23 cellular contexts compared by ENCODE assay signal in genomic region chr6:125711013-125711675, GRCh38. TPM values are rescaled to one million over a fixed set of nuclear protein-coding genes. Genes with fewer than 3 reads are reported as not detected.
A peak's percentile ranks its signal among the peaks of the same experiment; 100 is the strongest.
DNase-seq lines count a peak whose midpoint lies in the region; ATAC-seq, FAIRE-seq and TF ChIP-seq lines count a peak whose summit lies in the region.
"Had no signal": no experiment of that assay in that cellular context is flagged by ENCODE, and none has a peak within 500 bp of the region (broad histone marks: within the 10 kb centered on the region; RNA-seq: fewer than 3 reads in every experiment).

No MANE protein-coding gene starts in this region.

- H3K9ac ChIP-seq in HepG2 (ENCODE audit: insufficient read depth, low read depth, low read length) (no peak overlapping the region), GM12878 (ENCODE audit: control insufficient read depth, insufficient read depth, low read length) (no peak overlapping the region), H1 (replicated peaks in 1 of 4; ENCODE audit: extremely low read depth in 1 of 4, low read depth in 3 of 4, low read length in 3 of 4) (no peak overlapping the region)
- H3K9ac ChIP-seq: BLaER1 treated with 17β-estradiol and CSF1 and Interleukin-3, amounts not matched to agents 10 nM and 100 nM had no signal

- no peak overlapping the region for H4K91ac ChIP-seq in H1 (replicated peaks; ENCODE audit: insufficient read length, low read length)

- H3K4me1 ChIP-seq in HepG2 (ENCODE audit: insufficient read depth, low read length), result no peaks in the 10 kb centered on the region
- no peaks in the 10 kb centered on the region for H3K4me1 ChIP-seq in right lobe of liver
- H3K4me1 ChIP-seq in GM12878 (ENCODE audit: control insufficient read depth, insufficient read depth, low read length), result peaks cover 13% of the 10 kb centered on the region
- peaks cover 0 to 8% (median 2%) of the 10 kb centered on the region in 4 experiments; a peak in 2 of 7 replicates for H3K4me1 ChIP-seq in H1 (replicated peaks in 1 of 4; ENCODE audit: control insufficient read depth in 3 of 4, insufficient read depth in 4 of 4, low read length in 3 of 4)
- H3K4me1 ChIP-seq: A549, Caco-2 had no signal

- no peaks in the 10 kb centered on the region for H4K20me1 ChIP-seq in HepG2 (ENCODE audit: insufficient read depth, low read length)
- H4K20me1 ChIP-seq in GM12878 (ENCODE audit: control insufficient read depth, insufficient read depth), result no peaks in the 10 kb centered on the region
- no peaks in the 10 kb centered on the region for H4K20me1 ChIP-seq in H1 (replicated peaks in 1 of 2; ENCODE audit: control insufficient read depth in 1 of 2, insufficient read depth in 2 of 2, low read length in 2 of 2)
- H4K20me1 ChIP-seq: BLaER1 treated with 17β-estradiol and CSF1 and Interleukin-3, amounts not matched to agents 10 nM and 100 nM had no signal

- DNase-seq in HepG2 (ENCODE audit: low spot score), result no peak
- no peak for DNase-seq in right lobe of liver
- DNase-seq in GM12878 (ENCODE audit: low read depth, low spot score), result no peak
- DNase-seq in H1 (ENCODE audit: low read depth in 1 of 2, low spot score in 2 of 2), result no peak
- DNase-seq in HK-2 (ENCODE audit: unreplicated experiment), result no peak
- DNase-seq: AML-193; Caco-2; Calu3; CD4-positive, alpha-beta T cell; CD8-positive, alpha-beta T cell; DMS79 treated with DMSO at 0.1 percent for 48 hours had no signal

- H4K5ac ChIP-seq in H1 (ENCODE audit: insufficient read length, low read depth, low read length), result no peak overlapping the region

- H2BK12ac ChIP-seq in H1 (ENCODE audit: low read depth, low read length), result 0 out of 2 replicates have a peak overlapping the region, but pooled peaks have one; percentile 91

- POLR2A ChIA-PET in HepG2 (lab: Yijun Ruan, JAX) (no interaction called here), GM12878 (lab: Charles Lee) (no interaction called here), H1 (lab: Charles Lee; ENCODE audit: partially characterized antibody) (interaction anchor here (1.2 kb wide), 1 partner anchor 14 kb away, joined by 3 read pairs; no protein-coding TSS in a partner anchor)

- H3K9me3 ChIP-seq in HepG2 (ENCODE audit: low read length), result no peaks in the 10 kb centered on the region
- peaks cover 0 to 4% (median 0%) of the 10 kb centered on the region in 4 donors for H3K9me3 ChIP-seq in right lobe of liver
- peaks cover 6% of the 10 kb centered on the region; the same call in 2 of the 3 replicates for H3K9me3 ChIP-seq in GM12878 (replicated peaks; ENCODE audit: control insufficient read depth, insufficient read depth, low read length)
- H3K9me3 ChIP-seq in H1 (ENCODE audit: insufficient read depth in 2 of 2, low read depth in 1 of 2, low read length in 1 of 2), result peaks cover 7 to 17% of the 10 kb centered on the region in 2 experiments
- H3K9me3 ChIP-seq: A549 had no signal

- no peak overlapping the region for H2BK5ac ChIP-seq in H1 (ENCODE audit: low read depth, low read length)

- H3K4me3 ChIP-seq in HepG2 (replicated peaks in 1 of 3; ENCODE audit: insufficient read depth in 1 of 3, low read depth in 2 of 3, low read length in 3 of 3) (no peak overlapping the region), right lobe of liver (no peak overlapping the region), GM12878 (no peak overlapping the region), H1 (ENCODE audit: extremely low read depth in 1 of 4, insufficient read depth in 2 of 4, low read depth in 3 of 4, low read length in 4 of 4) (no peak overlapping the region)
- H3K4me3 ChIP-seq: A549; BLaER1 treated with 17β-estradiol and CSF1 and Interleukin-3, amounts not matched to agents 10 nM and 100 nM had no signal

- H3K79me2 ChIP-seq in HepG2 (ENCODE audit: insufficient read depth, low read length) (no peaks in the 10 kb centered on the region), GM12878 (ENCODE audit: control insufficient read depth, insufficient read depth, low read length) (no peaks in the 10 kb centered on the region), H1 (ENCODE audit: control insufficient read depth in 1 of 2, insufficient read depth in 2 of 2, low read length in 2 of 2) (peaks cover 0 to 13% of the 10 kb centered on the region in 2 experiments; a peak in 2 of 4 replicates)

- H3K4me2 ChIP-seq in HepG2 (ENCODE audit: low read depth, low read length) (no peak overlapping the region), GM12878 (ENCODE audit: control insufficient read depth, insufficient read depth) (no peak overlapping the region), H1 (ENCODE audit: insufficient read depth in 1 of 2, low read depth in 2 of 2, low read length in 2 of 2) (no peak overlapping the region)
- H3K4me2 ChIP-seq: A549; BLaER1 treated with 17β-estradiol and CSF1 and Interleukin-3, amounts not matched to agents 10 nM and 100 nM had no signal

- intact Hi-C loops in HepG2 (cut with micrococcal nuclease; ENCODE audit: unreplicated experiment) (no loop called here), right lobe of liver (cut with DNase I) (no loop called here), GM12878 (cut with micrococcal nuclease; ENCODE audit: unreplicated experiment) (no loop called here)

- in situ Hi-C loops in HepG2 (cut with HindIII; ENCODE audit: extremely low pct_ligation_motif_present, low pct_unique_long_range_greater_than_20kb) (no loop called here), GM12878 (cut with MboI) (no loop called here)

- H2BK20ac ChIP-seq in H1 (ENCODE audit: low read length), result no peak overlapping the region

- no peaks in the 10 kb centered on the region for H3K23me2 ChIP-seq in H1 (ENCODE audit: low read depth, low read length)

- H3K56ac ChIP-seq in H1 (replicated peaks; ENCODE audit: insufficient read length, low read depth, low read length), result no peak overlapping the region

- H3K4ac ChIP-seq in H1 (replicated peaks; ENCODE audit: insufficient read length, low read depth, low read length), result no peak overlapping the region

- no peak overlapping the region for H3K14ac ChIP-seq in H1 (ENCODE audit: insufficient read length)

- H2BK15ac ChIP-seq in H1 (ENCODE audit: low read length), result no peak overlapping the region

- H3K27me3 ChIP-seq in HepG2 (ENCODE audit: control insufficient read depth in 1 of 2, insufficient read depth in 2 of 2, low read length in 2 of 2) (peaks cover 0 to 8% of the 10 kb centered on the region in 2 experiments; a peak in 2 of 5 replicates), right lobe of liver (no peaks in the 10 kb centered on the region), GM12878 (replicated peaks in 1 of 2; ENCODE audit: control insufficient read depth in 2 of 2, insufficient read depth in 2 of 2, low read length in 1 of 2) (no peaks in the 10 kb centered on the region), H1 (replicated peaks in 1 of 4; ENCODE audit: control insufficient read depth in 3 of 4, extremely low read depth in 1 of 4, insufficient read depth in 3 of 4, low read length in 3 of 4) (no peaks in the 10 kb centered on the region)
- H3K27me3 ChIP-seq: BLaER1 treated with 17β-estradiol and CSF1 and Interleukin-3, amounts not matched to agents 10 nM and 100 nM had no signal

- SMC1A ChIA-PET in GM12878 (lab: Charles Lee; ENCODE audit: uncharacterized antibody, unreplicated experiment), result interaction anchor here (1.4 kb wide), 1 partner anchor 46 kb away, joined by 3 read pairs; no protein-coding TSS in a partner anchor

- TF ChIP-seq POLR2A in HepG2 (IDR thresholded peaks at IDR 0.05; ENCODE audit: insufficient read depth in 1 of 2, low read depth in 2 of 2, low read length in 2 of 2), result no peak
- TF ChIP-seq POLR2A in right lobe of liver (IDR thresholded peaks at IDR 0.05), result no peak
- TF ChIP-seq POLR2A in GM12878 (IDR thresholded peaks at IDR 0.05; ENCODE audit: low read depth, low read length), result no peak
- TF ChIP-seq POLR2A in H1 (IDR thresholded peaks at IDR 0.05; ENCODE audit: control extremely low read depth in 1 of 2, low read depth in 2 of 2, low read length in 2 of 2), result no peak

- FAIRE-seq in HepG2 (lab: Jason Lieb, UNC) (no peak), GM12878 (lab: Jason Lieb, UNC) (no peak), H1 (lab: Jason Lieb, UNC) (no peak)
- FAIRE-seq: A549, D721Med, G401.6, GM12891, GM19239 had no signal

- H2AFZ ChIP-seq in HepG2 (ENCODE audit: low read length), result no peak overlapping the region
- H2AFZ ChIP-seq in GM12878 (ENCODE audit: control insufficient read depth, low read depth, low read length), result no peak overlapping the region
- H2AFZ ChIP-seq in H1 (ENCODE audit: low read length), result no peak overlapping the region

- no peak for ATAC-seq in HepG2
- ATAC-seq in right lobe of liver, result no peak
- no peak for ATAC-seq in GM12878
- ATAC-seq in GM19455 (IDR thresholded peaks at IDR 0.05; ENCODE audit: unreplicated experiment), result no peak
- ATAC-seq: A549; CD8-positive, alpha-beta T cell had no signal

- no peak overlapping the region for H2BK120ac ChIP-seq in H1 (replicated peaks; ENCODE audit: low read depth, low read length)

- BruUV-seq in HepG2 (replicated peaks; lab: Mats Ljungman, UMichigan), result no TSS peak
- no TSS peak for BruUV-seq in GM12878 (replicated peaks; lab: Mats Ljungman, UMichigan)

- H3K36me3 ChIP-seq in HepG2 (replicated peaks in 1 of 2; ENCODE audit: control insufficient read depth in 1 of 2, insufficient read depth in 2 of 2, low read length in 2 of 2), result no peaks in the 10 kb centered on the region
- H3K36me3 ChIP-seq in right lobe of liver, result no peaks in the 10 kb centered on the region
- H3K36me3 ChIP-seq in GM12878 (ENCODE audit: control insufficient read depth in 2 of 2, insufficient read depth in 2 of 2, low read length in 1 of 2), result no peaks in the 10 kb centered on the region
- peaks cover 0 to 9% (median 2%) of the 10 kb centered on the region in 4 experiments; a peak in 3 of 8 replicates for H3K36me3 ChIP-seq in H1 (ENCODE audit: control insufficient read depth in 2 of 4, insufficient read depth in 4 of 4, low read length in 3 of 4)

- 7% methylated on average over 4 of the region's 4 CpGs for WGBS in HepG2 (ENCODE audit: low lambda C conversion rate)
- WGBS in right lobe of liver (ENCODE audit: insufficient coverage, low coverage, low lambda C conversion rate, missing lambda C conversion rate), result 71% methylated on average over 4 of the region's 4 CpGs
- 43% methylated on average over 4 of the region's 4 CpGs for WGBS in GM12878 (ENCODE audit: insufficient coverage, insufficient replicate concordance, low lambda C conversion rate, missing lambda C conversion rate)
- WGBS in H1 (ENCODE audit: extremely low coverage in 1 of 2, insufficient coverage in 1 of 2, insufficient read length in 1 of 2, insufficient replicate concordance in 2 of 2, low coverage in 1 of 2, low lambda C conversion rate in 2 of 2, missing lambda C conversion rate in 1 of 2), 2 experiments, result 91% methylated on average over 4 of the region's 4 CpGs; no CpG with 5 or more reads in 1 of the 2 experiments

- H3K23ac ChIP-seq in H1 (ENCODE audit: insufficient read length), result no peak overlapping the region

- TF ChIP-seq EP300 in HepG2 (IDR thresholded peaks at IDR 0.05; ENCODE audit: low read depth in 2 of 2, low read length in 2 of 2), result no peak
- no peak for TF ChIP-seq EP300 in HepG2 (CRISPR knock-in tag; IDR thresholded peaks at IDR 0.05; ENCODE audit: borderline replicate concordance)
- no peak for TF ChIP-seq EP300 in GM12878 (IDR thresholded peaks at IDR 0.05; ENCODE audit: borderline replicate concordance in 1 of 2, control insufficient read depth in 1 of 2, low read depth in 2 of 2, low read length in 2 of 2)
- no peak for TF ChIP-seq EP300 in H1 (IDR thresholded peaks at IDR 0.05; ENCODE audit: borderline replicate concordance in 1 of 2, low read depth in 2 of 2, low read length in 2 of 2)

- TF ChIP-seq CTCF in HepG2 (CRISPR knock-in tag; IDR thresholded peaks at IDR 0.05) (no peak), right lobe of liver (IDR thresholded peaks at IDR 0.05) (no peak), GM12878 (IDR thresholded peaks at IDR 0.05 in 2 of 3, conservative IDR thresholded peaks at IDR 0.05 in 1 of 3; ENCODE audit: control insufficient read depth in 2 of 3, extremely low read depth in 1 of 3, insufficient read depth in 1 of 3, low read depth in 3 of 3, low read length in 3 of 3) (no peak), H1 (IDR thresholded peaks at IDR 0.05; ENCODE audit: control extremely low read depth in 1 of 3, insufficient read depth in 1 of 3, low read depth in 1 of 3, low read length in 3 of 3) (no peak)

- RAD21 ChIA-PET in GM12878 (lab: Charles Lee; ENCODE audit: unreplicated experiment), result no interaction called here

- CTCF ChIA-PET in HepG2 (lab: Yijun Ruan, JAX; ENCODE audit: low intra/inter-chr PET ratio, low total read pairs) (no interaction called here), GM12878 (lab: Yijun Ruan, JAX) (no interaction called here), H1 (lab: Charles Lee; ENCODE audit: partially characterized antibody) (interaction anchor here (0.9 to 1.6 kb wide), 4 partner anchors 14 to 198 kb away, joined by 3 read pairs; no protein-coding TSS in a partner anchor)

- H2AK5ac ChIP-seq in H1 (ENCODE audit: low read depth, low read length), result peak overlapping the region; percentile 92; the same call in 1 of the 2 replicates

- TF ChIP-seq RAD21 in HepG2 (CRISPR knock-in tag; IDR thresholded peaks at IDR 0.05) (no peak), GM12878 (IDR thresholded peaks at IDR 0.05; ENCODE audit: insufficient read depth, low read depth, low read length) (no peak), H1 (IDR thresholded peaks at IDR 0.05 in 1 of 2, conservative IDR thresholded peaks at IDR 0.05 in 1 of 2; ENCODE audit: low read depth in 2 of 2, low read length in 2 of 2) (no peak)

- no peak overlapping the region for H3K18ac ChIP-seq in H1 (ENCODE audit: extremely low read depth, low read length)

- H4K8ac ChIP-seq in H1 (ENCODE audit: extremely low read depth, insufficient read depth, low read length), result no peak overlapping the region

- H3K27ac ChIP-seq in HepG2 (ENCODE audit: extremely low read length, insufficient read depth, low read length) (no peak overlapping the region), right lobe of liver (no peak overlapping the region), GM12878 (ENCODE audit: control insufficient read depth, insufficient read depth) (no peak overlapping the region), H1 (ENCODE audit: low read depth, low read length) (no peak overlapping the region)
- H3K27ac ChIP-seq: 22Rv1; A549; BLaER1 treated with 17β-estradiol and CSF1 and Interleukin-3, amounts not matched to agents 10 nM and 100 nM; C4-2B had no signal

- no peaks in the 10 kb centered on the region for H3K79me1 ChIP-seq in H1 (ENCODE audit: low read depth, low read length)

RNA-seq across cellular contexts. Expression of gene HEY2, which starts 38.3 kb away (rescaled TPM):
- total RNA-seq in HepG2 (2016; rRNA removed; fragmentation: Illumina TruSeq; extraction: Trizol) (0.04 TPM in 1 of 2 replicates, not detected in the other), right lobe of liver (1 to 10 TPM in 3 of 6 experiments, under 1 TPM in 3; 0.74 to 2.6 (median 1.6) TPM), GM12878 (2014; rRNA removed) (0.11 TPM in 1 of 2 replicates, not detected in the other), GM12878 (2014; rRNA removed; fragmentation: Illumina TruSeq; extraction: Trizol) (0.09 TPM in 1 of 2 replicates, not detected in the other), GM12878 (2021) (0.08 and 0.11 TPM in 2 replicates)
- total RNA-seq in HepG2 (2016; cell fraction: cytosol; rRNA removed; fragmentation: Illumina TruSeq; extraction: Trizol; ENCODE audit: low read depth), result not detected in 2 replicates
- 0.04 and 0.07 TPM in 2 replicates for total RNA-seq in HepG2 (2016; cell fraction: insoluble cytoplasmic fraction; rRNA removed; fragmentation: Illumina TruSeq; extraction: Trizol)
- total RNA-seq in HepG2 (2016; cell fraction: membrane; rRNA removed; fragmentation: Illumina TruSeq; extraction: Trizol), result 0.07 and 0.09 TPM in 2 replicates
- not detected in 2 replicates for total RNA-seq in HepG2 (2016; cell fraction: nucleus; rRNA removed; fragmentation: Illumina TruSeq; extraction: Trizol)
- polyA plus RNA-seq in HepG2 (2011; rRNA removed) (0.04 and 0.05 TPM in 2 replicates), GM12878 (2011; rRNA removed) (not detected in 2 replicates), GM12878 (2014; fragmentation: Illumina TruSeq; extraction: Trizol) (0.01 TPM in 1 of 2 replicates, not detected in the other), GM12878 (2014; fragmentation: Nextera tagmentation; extraction: Ambion mirVana) (not detected), GM12878 (2014; rRNA removed) (0.08 and 0.09 TPM in 2 replicates), GM12878 (2016; fragmentation: Nextera tagmentation; extraction: Ambion mirVana) (under 1 TPM; 0.14 to 0.32 TPM), H1 (2011; rRNA removed) (9.1 and 12.6 TPM in 2 replicates)
- 0.01 and 0.03 TPM in 2 replicates for polyA plus RNA-seq in HepG2 (2011; cell fraction: cytosol; rRNA removed)
- 0.07 TPM in 1 of 2 replicates, not detected in the other for polyA plus RNA-seq in HepG2 (2011; cell fraction: nucleus; rRNA removed)
- not detected in 2 replicates for polyA plus RNA-seq in HepG2 (2012)
- polyA plus RNA-seq in HepG2 (2016; cell fraction: cytosol; fragmentation: Illumina TruSeq; extraction: Trizol; ENCODE audit: low read depth), result 0.05 and 0.09 TPM in 2 replicates
- 0.12 TPM in 1 of 2 replicates, not detected in the other for polyA plus RNA-seq in HepG2 (2016; cell fraction: insoluble cytoplasmic fraction; fragmentation: Illumina TruSeq; extraction: Trizol; ENCODE audit: low read depth)
- polyA plus RNA-seq in HepG2 (2016; cell fraction: membrane; fragmentation: Illumina TruSeq; extraction: Trizol; ENCODE audit: low read depth), result 0.06 TPM in 1 of 2 replicates, not detected in the other
- polyA plus RNA-seq in HepG2 (2016; cell fraction: nucleus; fragmentation: Illumina TruSeq; extraction: Trizol; ENCODE audit: insufficient read depth, low read depth), result not detected in 2 replicates
- 0.37 TPM in 1 of 2 replicates, not detected in the other for polyA minus RNA-seq in HepG2 (2011; rRNA and poly(A)+ RNA removed; ENCODE audit: low replicate concordance)
- not detected in 2 replicates for polyA minus RNA-seq in HepG2 (2011; cell fraction: cytosol; rRNA and poly(A)+ RNA removed)
- polyA minus RNA-seq in HepG2 (2011; cell fraction: nucleus; rRNA and poly(A)+ RNA removed), result not detected in 2 replicates
- total RNA-seq in GM12878 (2013; cell fraction: nucleolus; rRNA removed), result 0.17 TPM in 1 of 2 replicates, not detected in the other
- polyA plus RNA-seq in GM12878 (2011; ENCODE audit: low read depth), result 0.22 TPM
- not detected in 2 replicates for polyA plus RNA-seq in GM12878 (2011; cell fraction: cytosol; rRNA removed)
- 0.04 TPM in 1 of 2 replicates, not detected in the other for polyA plus RNA-seq in GM12878 (2011; cell fraction: nucleus; rRNA removed)
- 0.24 TPM in 2 replicates for polyA plus RNA-seq in GM12878 (2012)
- not detected in 2 replicates for polyA minus RNA-seq in GM12878 (2011; rRNA and poly(A)+ RNA removed)
- not detected in 2 replicates for polyA minus RNA-seq in GM12878 (2011; cell fraction: cytosol; rRNA and poly(A)+ RNA removed)
- not detected in 2 replicates for polyA minus RNA-seq in GM12878 (2011; cell fraction: nucleus; rRNA and poly(A)+ RNA removed)
- 16.2 and 17.7 TPM in 2 replicates for total RNA-seq in H1 (2021; fragmentation: NEBNext Ultra II Directional; extraction: Animal tissue kit (Norgen Biotek cat#: 25700))
- 7.7 TPM for polyA plus RNA-seq in H1 (2011; cell fraction: cytosol; rRNA removed)
- 8.0 TPM for polyA plus RNA-seq in H1 (2011; cell fraction: nucleus; rRNA removed)
- 6.4 to 8.2 TPM (median 7.2 TPM) in 4 replicates for polyA plus RNA-seq in H1 (2012, experiment 1 of 2)
- 6.0 TPM for polyA plus RNA-seq in H1 (2012, experiment 2 of 2)
- polyA plus RNA-seq in H1 (2013, experiment 1 of 2), result 10.8 TPM
- polyA plus RNA-seq in H1 (2013, experiment 2 of 2), result 11.3 TPM
- 4.2 TPM in 2 replicates for polyA minus RNA-seq in H1 (2011; rRNA and poly(A)+ RNA removed)
- 7.3 TPM for polyA minus RNA-seq in H1 (2011; cell fraction: cytosol; rRNA and poly(A)+ RNA removed)
- polyA minus RNA-seq in H1 (2011; cell fraction: nucleus; rRNA and poly(A)+ RNA removed), result 6.2 TPM
- total RNA-seq: A172, B cell, Caco-2 had no signal
- polyA plus RNA-seq: BJ had no signal

Comparison
In these comparisons a context has a peak if more than half of its experiments do, and no peak if none do; other contexts are left out.
1. Of the 75 proteins assayed by ChIP-seq in both HepG2 and GM12878: peak only in HepG2: none; only in GM12878: CBX5; in both: none; in neither: 74.